In the genomic region with DNA sequence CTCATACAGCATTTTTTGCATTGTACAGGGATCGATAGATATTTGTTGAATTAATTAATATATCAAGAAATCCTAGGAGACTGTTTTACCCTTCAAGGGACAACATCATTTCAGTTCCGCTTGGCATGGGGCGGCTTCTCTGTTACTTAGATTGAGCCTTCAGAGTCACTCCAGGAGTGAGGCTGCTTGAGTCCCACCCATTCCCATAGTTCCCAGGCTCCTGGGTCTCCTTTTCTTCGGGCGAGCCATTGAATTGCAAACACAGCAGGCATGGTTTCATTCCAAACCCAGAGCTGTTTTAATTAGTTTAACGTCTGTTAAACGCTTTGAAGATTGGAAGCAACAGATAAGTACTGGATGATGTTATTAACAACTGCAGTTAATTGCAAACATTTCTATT, we compare ENCODE assay signal across 9 cellular contexts. TPM values are rescaled to one million over a fixed set of nuclear protein-coding genes. Genes with fewer than 3 reads are reported as not detected.
DNase-seq lines count a peak whose midpoint lies in the region; ATAC-seq and TF ChIP-seq lines count a peak whose summit lies in the region.
"Had no signal": no experiment of that assay in that cellular context is flagged by ENCODE, and none has a peak within 500 bp of the region (broad histone marks: within the 10 kb centered on the region; RNA-seq: fewer than 3 reads in every experiment).

No MANE protein-coding gene starts in this region.

- H3K9ac ChIP-seq in iPS-18a (ENCODE audit: low read length), result peak overlapping the region; percentile 27

- H3K4me3 Mint-ChIP-seq in activated CD4-positive, alpha-beta T cell treated with anti-CD3 and anti-CD28 coated beads for 36 hours, result peak overlapping the region; percentile 72
- peak overlapping the region; percentile 40 for H3K4me3 Mint-ChIP-seq in activated CD4-positive, alpha-beta memory T cell treated with anti-CD3 and anti-CD28 coated beads for 36 hours

- no peaks in the 10 kb centered on the region for H3K9me3 Mint-ChIP-seq in activated CD4-positive, alpha-beta T cell treated with anti-CD3 and anti-CD28 coated beads for 36 hours (ENCODE audit: low read depth)
- H3K9me3 Mint-ChIP-seq in activated CD4-positive, alpha-beta memory T cell treated with anti-CD3 and anti-CD28 coated beads for 36 hours, result no peaks in the 10 kb centered on the region

- H3K4me1 Mint-ChIP-seq in activated CD4-positive, alpha-beta T cell treated with anti-CD3 and anti-CD28 coated beads for 36 hours, result peaks cover 2% of the 10 kb centered on the region
- H3K4me1 Mint-ChIP-seq in activated CD4-positive, alpha-beta memory T cell treated with anti-CD3 and anti-CD28 coated beads for 36 hours (ENCODE audit: low read depth), result peaks cover 14% of the 10 kb centered on the region

- H3K27ac ChIP-seq in iPS-18a (ENCODE audit: low read length) (no peak overlapping the region), skin epidermis (no peak overlapping the region), testis (no peak overlapping the region)
- H3K27ac ChIP-seq: epithelial cell of prostate had no signal

- H3K4me3 ChIP-seq in iPS-18a (ENCODE audit: low read length) (peak overlapping the region; percentile 61), skin epidermis (peak overlapping the region in 4 of 7 experiments; percentile 37 to 57 (median 50)), testis (peak overlapping the region in 1 of 2 donors; percentile 59)

- TF ChIP-seq CTCF in testis (IDR thresholded peaks at IDR 0.05), result no peak

- peaks cover 4% of the 10 kb centered on the region for H3K4me1 ChIP-seq in iPS-18a (ENCODE audit: control insufficient read depth, low read depth, low read length)
- no peaks in the 10 kb centered on the region for H3K4me1 ChIP-seq in testis

- DNase-seq in activated CD4-positive, alpha-beta T cell treated with anti-CD3 and anti-CD28 coated beads for 36 hours, result no peak
- no peak for DNase-seq in activated CD4-positive, alpha-beta T cell treated with anti-CD3 and anti-CD28 coated beads for 4 hours
- DNase-seq in activated CD4-positive, alpha-beta memory T cell treated with anti-CD3 and anti-CD28 coated beads for 36 hours, result no peak
- DNase-seq in activated gamma-delta T cell treated with Interleukin-2 at 50 U/mL for 16 hours, result no peak
- DNase-seq in testis, result no peak
- DNase-seq in NOMO-1 treated with DMSO at 0.1 percent for 48 hours (lab: John Stamatoyannopoulos, UW; ENCODE audit: unreplicated experiment), result no peak

- H3K27me3 Mint-ChIP-seq in activated CD4-positive, alpha-beta T cell treated with anti-CD3 and anti-CD28 coated beads for 36 hours, result peaks cover 18% of the 10 kb centered on the region
- peaks cover 4% of the 10 kb centered on the region for H3K27me3 Mint-ChIP-seq in activated CD4-positive, alpha-beta memory T cell treated with anti-CD3 and anti-CD28 coated beads for 36 hours

- H3K36me3 ChIP-seq in iPS-18a (ENCODE audit: control insufficient read depth, low read depth, low read length) (no peaks in the 10 kb centered on the region), testis (ENCODE audit: low read depth, missing control alignments) (no peaks in the 10 kb centered on the region)

- TF ChIP-seq POLR2A in testis (IDR thresholded peaks at IDR 0.05), result no peak

- POLR2A ChIA-PET in activated CD4-positive, alpha-beta T cell treated with anti-CD3 and anti-CD28 coated beads for 36 hours (lab: Charles Lee), result no interaction called here
- POLR2A ChIA-PET in activated CD4-positive, alpha-beta memory T cell treated with anti-CD3 and anti-CD28 coated beads for 36 hours (lab: Charles Lee), result no interaction called here

- CTCF ChIA-PET in activated CD4-positive, alpha-beta T cell treated with anti-CD3 and anti-CD28 coated beads for 36 hours (lab: Charles Lee), result interaction anchor here (0.6 kb wide), 1 partner anchor 8 kb away, joined by 3 read pairs; no protein-coding TSS in a partner anchor
- CTCF ChIA-PET in activated CD4-positive, alpha-beta memory T cell treated with anti-CD3 and anti-CD28 coated beads for 36 hours (lab: Charles Lee), result no interaction called here

- ATAC-seq in activated CD4-positive, alpha-beta T cell treated with anti-CD3 and anti-CD28 coated beads for 36 hours, result no peak

- H3K9me3 ChIP-seq in iPS-18a (ENCODE audit: control insufficient read depth, low read depth, low read length), result peaks cover 10% of the 10 kb centered on the region
- H3K9me3 ChIP-seq in testis, result no peaks in the 10 kb centered on the region

- intact Hi-C loops in activated CD4-positive, alpha-beta T cell treated with anti-CD3 and anti-CD28 coated beads for 36 hours (cut with DNase I, micrococcal nuclease), result loop anchor here in 1 of 2 experiments (5.0 kb wide), 2 partner anchors 113 to 517 kb away; partner anchors contain the start of genes IGBP1 and NALF2
- intact Hi-C loops in activated CD4-positive, alpha-beta memory T cell treated with anti-CD3 and anti-CD28 coated beads for 36 hours (cut with micrococcal nuclease), result loop anchor here (5.0 kb wide), 5 partner anchors 123 to 788 kb away; partner anchors contain the start of genes EFNB1 and IGBP1
- intact Hi-C loops in testis (cut with DNase I; ENCODE audit: low total_unique reads), result no loop called here

- H3K27ac Mint-ChIP-seq in activated CD4-positive, alpha-beta T cell treated with anti-CD3 and anti-CD28 coated beads for 36 hours, result no peak overlapping the region
- no peak overlapping the region for H3K27ac Mint-ChIP-seq in activated CD4-positive, alpha-beta memory T cell treated with anti-CD3 and anti-CD28 coated beads for 36 hours

- H3K27me3 ChIP-seq in iPS-18a (ENCODE audit: control insufficient read depth, insufficient read depth, low read length) (peaks cover 16% of the 10 kb centered on the region), testis (no peaks in the 10 kb centered on the region)

- no peaks in the 10 kb centered on the region for H3K36me3 Mint-ChIP-seq in activated CD4-positive, alpha-beta T cell treated with anti-CD3 and anti-CD28 coated beads for 36 hours (ENCODE audit: low read depth)
- H3K36me3 Mint-ChIP-seq in activated CD4-positive, alpha-beta memory T cell treated with anti-CD3 and anti-CD28 coated beads for 36 hours, result no peaks in the 10 kb centered on the region

- 10 to 12% methylated on average over 7 of the region's 7 CpGs for WGBS in testis, 2 donors

RNA-seq across cellular contexts. Expression of gene EDA, which starts 0.6 kb away (rescaled TPM):
- total RNA-seq in activated CD4-positive, alpha-beta T cell treated with anti-CD3 and anti-CD28 coated beads for 36 hours, result 1 to 10 TPM in 1 of 2 experiments, under 1 TPM in 1; 0.73 to 1.1 TPM
- 1 to 10 TPM; 3.3 to 4.2 TPM for total RNA-seq in activated CD4-positive, alpha-beta memory T cell treated with anti-CD3 and anti-CD28 coated beads for 36 hours
- 1 to 10 TPM; 4.3 to 4.6 TPM for total RNA-seq in testis
- 3.0 TPM for polyA plus RNA-seq in testis (ENCODE audit: insufficient read depth, low read depth, low replicate concordance)
